In genomic region chr2:69833752-69834151, GRCh38 we compare ENCODE assay signal across 27 cellular contexts. TPM values are rescaled to one million over a fixed set of nuclear protein-coding genes. Genes with fewer than 3 reads are reported as not detected.
A peak's percentile ranks its signal among the peaks of the same experiment; 100 is the strongest.
DNase-seq lines count a peak whose midpoint lies in the region; ATAC-seq and TF ChIP-seq lines count a peak whose summit lies in the region.
"Had no signal": no experiment of that assay in that cellular context is flagged by ENCODE, and none has a peak within 500 bp of the region (broad histone marks: within the 10 kb centered on the region; RNA-seq: fewer than 3 reads in every experiment).

No MANE protein-coding gene starts in this region.

- peak overlapping the region; percentile 39 for H3K4me3 Mint-ChIP-seq in CD4-positive, alpha-beta T cell
- H3K4me3 Mint-ChIP-seq in activated CD4-positive, alpha-beta T cell treated with anti-CD3 and anti-CD28 coated beads, Interleukin-2, amount 10 ng/mL, durations not matched to agents 24 days and 14 days: no peak overlapping the region
- H3K4me3 Mint-ChIP-seq: activated T-helper 17 cell treated with anti-CD3 and anti-CD28 coated beads, Interleukin-2, amount 50 U/mL, for 72 hours; stimulated activated memory B cell treated with anti-CD40 and anti-IgM and Interleukin-4, amounts not matched to agents 10 μg/mL and 1 μg/mL and 100 μg/mL, for 72 hours had no signal

- H3K9me3 Mint-ChIP-seq in CD4-positive, alpha-beta T cell: no peaks in the 10 kb centered on the region
- no peaks in the 10 kb centered on the region for H3K9me3 Mint-ChIP-seq in activated CD4-positive, alpha-beta T cell treated with anti-CD3 and anti-CD28 coated beads, Interleukin-2, amount 10 ng/mL, durations not matched to agents 24 days and 14 days
- H3K9me3 Mint-ChIP-seq: activated naive CD4-positive, alpha-beta T cell treated with anti-CD3 and anti-CD28 coated beads, Interleukin-2, amount 50 U/mL, for 72 hours; activated T-helper 17 cell treated with anti-CD3 and anti-CD28 coated beads, Interleukin-2, amount 50 U/mL, for 72 hours; immature natural killer cell; stimulated activated memory B cell treated with anti-CD40 and anti-IgM and Interleukin-4, amounts not matched to agents 10 μg/mL and 1 μg/mL and 100 μg/mL, for 72 hours had no signal

- no peak overlapping the region for H3K27ac ChIP-seq in CD4-positive, alpha-beta T cell (ENCODE audit: low read depth, low read length)
- H3K27ac ChIP-seq in DND-41 (ENCODE audit: low read length) (no peak overlapping the region), VCaP (peak overlapping the region; percentile 42), hepatocyte (peak overlapping the region; percentile 11)
- H3K27ac ChIP-seq: C4-2B, psoas muscle, upper lobe of left lung had no signal

- TF ChIP-seq CTCF in CD4-positive, alpha-beta T cell (IDR thresholded peaks at IDR 0.05): no peak
- TF ChIP-seq CTCF in DND-41 (IDR thresholded peaks at IDR 0.05; ENCODE audit: borderline replicate concordance, extremely low read depth, low read length, poor library complexity, severe bottlenecking) (no peak), VCaP (conservative IDR thresholded peaks at IDR 0.05) (no peak), hepatocyte (IDR thresholded peaks at IDR 0.05; ENCODE audit: poor library complexity) (no peak)

- H3K4me2 ChIP-seq in DND-41 (ENCODE audit: insufficient read depth, low read length) (peak overlapping the region; percentile 75), hepatocyte (peak overlapping the region; percentile 21)

- POLR2A ChIA-PET in CD4-positive, alpha-beta T cell (lab: Charles Lee): interaction anchor here (0.5 kb wide), 1 partner anchor 294 kb away, joined by 3 read pairs; no protein-coding TSS in a partner anchor

- CTCF ChIA-PET in CD4-positive, alpha-beta T cell (lab: Charles Lee): no interaction called here

- DNase-seq in CD4-positive, alpha-beta T cell: no peak
- no peak for DNase-seq in DND-41
- no peak for DNase-seq in hepatocyte (ENCODE audit: low spot score)
- no peak for DNase-seq in activated CD4-positive, alpha-beta T cell treated with anti-CD3 and anti-CD28 coated beads, Interleukin-2, amount 10 ng/mL, durations not matched to agents 24 days and 14 days
- no peak for DNase-seq in activated CD8-positive, alpha-beta memory T cell treated with anti-CD3 and anti-CD28 coated beads for 24 hours
- DNase-seq in germinal center (ENCODE audit: low spot score): no peak
- DNase-seq: activated CD4-positive, alpha-beta T cell treated with anti-CD3 and anti-CD28 coated beads, Interleukin-2, amount 50 U/mL, for 48 hours; caudate nucleus; GOT3; hypothalamus; immature natural killer cell; IMR-90; left colon; NCI-H146; NCI-H2107; NCI-H446 treated with DMSO at 0.1 percent for 48 hours; psoas muscle; SHP77; stimulated activated CD4-positive, alpha-beta T cell treated with anti-CD3 and anti-CD28 coated beads, Interleukin-4, amount 100 ng/mL, for 4 hours; substantia nigra; T1000; upper lobe of left lung had no signal

- peaks cover 64% of the 10 kb centered on the region for H3K36me3 Mint-ChIP-seq in CD4-positive, alpha-beta T cell (ENCODE audit: low read depth)
- H3K36me3 Mint-ChIP-seq in activated CD4-positive, alpha-beta T cell treated with anti-CD3 and anti-CD28 coated beads, Interleukin-2, amount 10 ng/mL, durations not matched to agents 24 days and 14 days (ENCODE audit: low read depth): peaks cover 36% of the 10 kb centered on the region

- no peaks in the 10 kb centered on the region for H3K27me3 Mint-ChIP-seq in CD4-positive, alpha-beta T cell
- no peaks in the 10 kb centered on the region for H3K27me3 Mint-ChIP-seq in activated CD4-positive, alpha-beta T cell treated with anti-CD3 and anti-CD28 coated beads, Interleukin-2, amount 10 ng/mL, durations not matched to agents 24 days and 14 days
- H3K27me3 Mint-ChIP-seq: activated T-helper 17 cell treated with anti-CD3 and anti-CD28 coated beads, Interleukin-2, amount 50 U/mL, for 72 hours; stimulated activated memory B cell treated with anti-CD40 and anti-IgM and Interleukin-4, amounts not matched to agents 10 μg/mL and 1 μg/mL and 100 μg/mL, for 72 hours had no signal

- H3K9ac ChIP-seq in DND-41 (ENCODE audit: low read depth, low read length): 0 out of 2 replicates have a peak overlapping the region, but pooled peaks have one; percentile 0

- H4K20me1 ChIP-seq in DND-41 (ENCODE audit: insufficient read depth, low read length) (peaks cover 36% of the 10 kb centered on the region), hepatocyte (ENCODE audit: insufficient read depth, poor library complexity, severe bottlenecking) (no peaks in the 10 kb centered on the region)

- H3K4me1 ChIP-seq in DND-41 (ENCODE audit: insufficient read depth, low read length) (peaks cover 62% of the 10 kb centered on the region), hepatocyte (ENCODE audit: insufficient read depth) (peaks cover 9% of the 10 kb centered on the region)

- H3K27me3 ChIP-seq in CD4-positive, alpha-beta T cell (ENCODE audit: control insufficient read depth, insufficient read depth, low read length): no peaks in the 10 kb centered on the region
- H3K27me3 ChIP-seq in DND-41 (ENCODE audit: insufficient read depth, low read length, poor library complexity): no peaks in the 10 kb centered on the region
- H3K27me3 ChIP-seq in hepatocyte: no peaks in the 10 kb centered on the region
- H3K27me3 ChIP-seq: upper lobe of left lung had no signal

- H3K9me3 ChIP-seq in CD4-positive, alpha-beta T cell (ENCODE audit: control insufficient read depth, low read length): no peaks in the 10 kb centered on the region
- no peaks in the 10 kb centered on the region for H3K9me3 ChIP-seq in DND-41 (ENCODE audit: insufficient read depth, low read length, severe bottlenecking)
- no peaks in the 10 kb centered on the region for H3K9me3 ChIP-seq in hepatocyte (ENCODE audit: low read depth)
- H3K9me3 ChIP-seq: psoas muscle, upper lobe of left lung had no signal

- intact Hi-C loops in CD4-positive, alpha-beta T cell (cut with DNase I, micrococcal nuclease): loop anchor here in 1 of 2 experiments (10.0 kb wide), 1 partner anchor 231 kb away; no protein-coding TSS in a partner anchor
- intact Hi-C loops in activated CD4-positive, alpha-beta T cell treated with anti-CD3 and anti-CD28 coated beads, Interleukin-2, amount 10 ng/mL, durations not matched to agents 24 days and 14 days (cut with micrococcal nuclease): no loop called here

- WGBS in hepatocyte (ENCODE audit: low lambda C conversion rate, missing lambda C conversion rate): 63% methylated on average over 3 of the region's 3 CpGs

- H3K4me1 Mint-ChIP-seq in CD4-positive, alpha-beta T cell (ENCODE audit: low read depth): peaks cover 72% of the 10 kb centered on the region
- H3K4me1 Mint-ChIP-seq in activated CD4-positive, alpha-beta T cell treated with anti-CD3 and anti-CD28 coated beads, Interleukin-2, amount 10 ng/mL, durations not matched to agents 24 days and 14 days: peaks cover 48% of the 10 kb centered on the region

- no peak overlapping the region for H3K27ac Mint-ChIP-seq in CD4-positive, alpha-beta T cell
- H3K27ac Mint-ChIP-seq in activated CD4-positive, alpha-beta T cell treated with anti-CD3 and anti-CD28 coated beads, Interleukin-2, amount 10 ng/mL, durations not matched to agents 24 days and 14 days: no peak overlapping the region
- H3K27ac Mint-ChIP-seq: activated naive CD4-positive, alpha-beta T cell treated with anti-CD3 and anti-CD28 coated beads, Interleukin-2, amount 50 U/mL, for 72 hours; activated T-helper 17 cell treated with anti-CD3 and anti-CD28 coated beads, Interleukin-2, amount 50 U/mL, for 72 hours; stimulated activated memory B cell treated with anti-CD40 and anti-IgM and Interleukin-4, amounts not matched to agents 10 μg/mL and 1 μg/mL and 100 μg/mL, for 72 hours had no signal

- H3K79me2 ChIP-seq in DND-41 (ENCODE audit: insufficient read depth, low read length) (peaks cover 92% of the 10 kb centered on the region), hepatocyte (peaks cover 75% of the 10 kb centered on the region)

- H2AFZ ChIP-seq in DND-41 (ENCODE audit: low read depth, low read length) (no peak overlapping the region), hepatocyte (no peak overlapping the region)

- no peaks in the 10 kb centered on the region for H3K9me2 ChIP-seq in hepatocyte (replicated peaks; ENCODE audit: insufficient read depth)

- peaks cover 63% of the 10 kb centered on the region for H3K36me3 ChIP-seq in DND-41 (ENCODE audit: insufficient read depth, low read length)
- no peaks in the 10 kb centered on the region for H3K36me3 ChIP-seq in hepatocyte (replicated peaks; ENCODE audit: insufficient read depth, low read depth)
- H3K36me3 ChIP-seq: upper lobe of left lung had no signal

- no peak for ATAC-seq in CD4-positive, alpha-beta T cell (ENCODE audit: poor library complexity)
- ATAC-seq in DND-41 (ENCODE audit: insufficient read depth, low read depth): no peak
- ATAC-seq: activated naive CD4-positive, alpha-beta T cell treated with anti-CD3 and anti-CD28 coated beads, Interleukin-2, amount 50 U/mL, for 72 hours; activated T-helper 17 cell treated with anti-CD3 and anti-CD28 coated beads, Interleukin-2, amount 50 U/mL, for 72 hours; left colon; psoas muscle; stimulated activated memory B cell treated with anti-CD40 and anti-IgM and Interleukin-4, amounts not matched to agents 10 μg/mL and 1 μg/mL and 100 μg/mL, for 72 hours had no signal

- H3K4me3 ChIP-seq in DND-41 (ENCODE audit: low read depth in 1 of 2, low read length in 2 of 2) (peak overlapping the region in 1 of 2 experiments; percentile 33; a peak in 2 of 4 replicates), hepatocyte (no peak overlapping the region)
- H3K4me3 ChIP-seq: psoas muscle, upper lobe of left lung had no signal

RNA-seq across cellular contexts. Expression of gene GMCL1, which starts 4.3 kb away (rescaled TPM):
- 10 to 100 TPM; 29.7 to 29.8 TPM for total RNA-seq in CD4-positive, alpha-beta T cell
- total RNA-seq in hepatocyte: 18.1 and 22.5 TPM in 2 replicates
- 17.9 and 18.8 TPM in 2 replicates for polyA plus RNA-seq in hepatocyte
- total RNA-seq in activated CD4-positive, alpha-beta T cell treated with anti-CD3 and anti-CD28 coated beads, Interleukin-2, amount 10 ng/mL, durations not matched to agents 24 days and 14 days: 25.9 and 28.0 TPM in 2 replicates

Comparison
In these comparisons a context has a peak if more than half of its experiments do, and no peak if none do; other contexts are left out.
1. H3K27ac ChIP-seq: peak in VCaP (single experiment) and hepatocyte (single experiment); none in CD4-positive, alpha-beta T cell (single experiment) and DND-41 (single experiment).